8 cellular contexts compared by ENCODE assay signal in the genomic region with DNA sequence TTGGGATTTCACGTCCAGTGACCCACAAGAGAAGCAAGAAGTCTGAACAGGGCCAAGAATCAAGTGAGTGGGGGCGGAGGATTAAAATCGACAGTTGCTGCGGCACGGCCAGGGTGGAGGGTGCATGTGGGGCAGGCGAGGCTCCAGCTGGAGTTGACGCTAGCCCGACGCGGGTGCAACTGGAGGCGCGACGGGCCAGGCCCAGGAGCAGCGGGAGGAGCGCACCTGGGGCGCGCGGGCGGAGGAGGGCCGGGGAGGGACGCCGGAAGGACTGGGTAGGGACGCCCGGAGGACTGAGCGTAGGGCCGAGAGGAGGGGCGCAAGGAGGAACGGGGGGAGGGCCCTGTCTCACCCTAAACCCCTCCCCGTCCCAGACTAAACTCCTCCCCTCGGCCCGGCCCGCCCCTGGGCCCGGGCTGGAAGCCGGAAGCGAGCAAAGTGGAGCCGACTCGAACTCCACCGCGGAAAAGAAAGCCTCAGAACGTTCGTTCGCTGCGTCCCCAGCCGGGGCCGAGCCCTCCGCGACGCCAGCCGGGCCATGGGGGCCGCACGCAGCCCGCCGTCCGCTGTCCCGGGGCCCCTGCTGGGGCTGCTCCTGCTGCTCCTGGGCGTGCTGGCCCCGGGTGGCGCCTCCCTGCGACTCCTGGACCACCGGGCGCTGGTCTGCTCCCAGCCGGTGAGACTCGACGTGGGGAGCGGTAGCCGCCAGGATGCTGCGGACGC. TPM values are rescaled to one million over a fixed set of nuclear protein-coding genes. Genes with fewer than 3 reads are reported as not detected.
DNase-seq lines count a peak whose midpoint lies in the region; ATAC-seq, FAIRE-seq and TF ChIP-seq lines count a peak whose summit lies in the region.

A gene with protein sequence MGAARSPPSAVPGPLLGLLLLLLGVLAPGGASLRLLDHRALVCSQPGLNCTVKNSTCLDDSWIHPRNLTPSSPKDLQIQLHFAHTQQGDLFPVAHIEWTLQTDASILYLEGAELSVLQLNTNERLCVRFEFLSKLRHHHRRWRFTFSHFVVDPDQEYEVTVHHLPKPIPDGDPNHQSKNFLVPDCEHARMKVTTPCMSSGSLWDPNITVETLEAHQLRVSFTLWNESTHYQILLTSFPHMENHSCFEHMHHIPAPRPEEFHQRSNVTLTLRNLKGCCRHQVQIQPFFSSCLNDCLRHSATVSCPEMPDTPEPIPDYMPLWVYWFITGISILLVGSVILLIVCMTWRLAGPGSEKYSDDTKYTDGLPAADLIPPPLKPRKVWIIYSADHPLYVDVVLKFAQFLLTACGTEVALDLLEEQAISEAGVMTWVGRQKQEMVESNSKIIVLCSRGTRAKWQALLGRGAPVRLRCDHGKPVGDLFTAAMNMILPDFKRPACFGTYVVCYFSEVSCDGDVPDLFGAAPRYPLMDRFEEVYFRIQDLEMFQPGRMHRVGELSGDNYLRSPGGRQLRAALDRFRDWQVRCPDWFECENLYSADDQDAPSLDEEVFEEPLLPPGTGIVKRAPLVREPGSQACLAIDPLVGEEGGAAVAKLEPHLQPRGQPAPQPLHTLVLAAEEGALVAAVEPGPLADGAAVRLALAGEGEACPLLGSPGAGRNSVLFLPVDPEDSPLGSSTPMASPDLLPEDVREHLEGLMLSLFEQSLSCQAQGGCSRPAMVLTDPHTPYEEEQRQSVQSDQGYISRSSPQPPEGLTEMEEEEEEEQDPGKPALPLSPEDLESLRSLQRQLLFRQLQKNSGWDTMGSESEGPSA (plus strand): TSS at position 447 of the 723 bp plus-strand sequence. CDS start 92 bp downstream, at position 539.

- POLR2A ChIA-PET in activated B cell treated with CpG ODN at 0.5 μM for 24 hours (lab: Charles Lee), result interaction anchor here (1.0 to 1.2 kb wide), 2 partner anchors 73 to 87 kb away, joined by 3 to 4 read pairs; no protein-coding TSS in a partner anchor

- FAIRE-seq in A204.1 (lab: Jason Lieb, UNC), result peak; percentile 37

- peak within 1 kb of the TSS; percentile 86 for H3K27ac ChIP-seq in caudate nucleus (ENCODE audit: low read depth, low read length)

- no peaks in the 10 kb centered on the region for H3K9me3 Mint-ChIP-seq in activated B cell treated with CpG ODN at 0.5 μM for 24 hours

- H3K4me1 Mint-ChIP-seq in activated B cell treated with CpG ODN at 0.5 μM for 24 hours, result peaks cover 40% of the 10 kb centered on the region

- TF ChIP-seq CTCF in activated B cell treated with CpG ODN at 0.5 μM for 24 hours (IDR thresholded peaks at IDR 0.05), result no peak

- ATAC-seq in GM18858 (IDR thresholded peaks at IDR 0.05; ENCODE audit: unreplicated experiment), result peak; percentile 68
- peak; percentile 87 for ATAC-seq in HG03066 (IDR thresholded peaks at IDR 0.05; ENCODE audit: low read depth, unreplicated experiment)
- ATAC-seq in activated B cell treated with CpG ODN at 0.5 μM for 24 hours (ENCODE audit: low read depth), result peak; percentile 99

- no peaks in the 10 kb centered on the region for H3K36me3 Mint-ChIP-seq in activated B cell treated with CpG ODN at 0.5 μM for 24 hours (ENCODE audit: low read depth)

- no peaks in the 10 kb centered on the region for H3K27me3 Mint-ChIP-seq in activated B cell treated with CpG ODN at 0.5 μM for 24 hours

- H3K27ac Mint-ChIP-seq in activated B cell treated with CpG ODN at 0.5 μM for 24 hours, result peak within 1 kb of the TSS; percentile 81

- DNase-seq in NCI-H2196 (lab: John Stamatoyannopoulos, UW; ENCODE audit: unreplicated experiment) (peak; percentile 92), activated B cell treated with CpG ODN at 0.5 μM for 24 hours (peak; percentile 96), caudate nucleus (lab: John Stamatoyannopoulos, UW) (peak in 54 of 61 donors; percentile 3 to 87 (median 65)), inferior parietal cortex (ENCODE audit: extremely low spot score) (peak; percentile 53), smooth muscle cell of the brain vasculature (ENCODE audit: low read depth, low spot score) (peak; percentile 51)

- peak within 1 kb of the TSS; percentile 89 for H3K4me3 Mint-ChIP-seq in activated B cell treated with CpG ODN at 0.5 μM for 24 hours

- CTCF ChIA-PET in activated B cell treated with CpG ODN at 0.5 μM for 24 hours (lab: Charles Lee), result interaction anchor here (0.6 to 0.9 kb wide), 2 partner anchors 10 to 1069 kb away, joined by 3 read pairs; no protein-coding TSS in a partner anchor

- intact Hi-C loops in activated B cell treated with CpG ODN at 0.5 μM for 24 hours (cut with micrococcal nuclease), result loop anchor here (5.0 to 10.0 kb wide), 3 partner anchors 133 to 990 kb away; a partner anchor contains a TSS

RNA-seq across cellular contexts. Expression of the gene that starts here (rescaled TPM):
- 15.7 and 18.1 TPM in 2 replicates for total RNA-seq in activated B cell treated with CpG ODN at 0.5 μM for 24 hours

Comparison
In these comparisons a context has a peak if more than half of its experiments do, and no peak if none do; other contexts are left out.
1. Peak in every context shown above with its lines: DNase-seq, ATAC-seq and H3K27ac ChIP-seq.